9 cellular contexts compared by ENCODE assay signal in the genomic region with DNA sequence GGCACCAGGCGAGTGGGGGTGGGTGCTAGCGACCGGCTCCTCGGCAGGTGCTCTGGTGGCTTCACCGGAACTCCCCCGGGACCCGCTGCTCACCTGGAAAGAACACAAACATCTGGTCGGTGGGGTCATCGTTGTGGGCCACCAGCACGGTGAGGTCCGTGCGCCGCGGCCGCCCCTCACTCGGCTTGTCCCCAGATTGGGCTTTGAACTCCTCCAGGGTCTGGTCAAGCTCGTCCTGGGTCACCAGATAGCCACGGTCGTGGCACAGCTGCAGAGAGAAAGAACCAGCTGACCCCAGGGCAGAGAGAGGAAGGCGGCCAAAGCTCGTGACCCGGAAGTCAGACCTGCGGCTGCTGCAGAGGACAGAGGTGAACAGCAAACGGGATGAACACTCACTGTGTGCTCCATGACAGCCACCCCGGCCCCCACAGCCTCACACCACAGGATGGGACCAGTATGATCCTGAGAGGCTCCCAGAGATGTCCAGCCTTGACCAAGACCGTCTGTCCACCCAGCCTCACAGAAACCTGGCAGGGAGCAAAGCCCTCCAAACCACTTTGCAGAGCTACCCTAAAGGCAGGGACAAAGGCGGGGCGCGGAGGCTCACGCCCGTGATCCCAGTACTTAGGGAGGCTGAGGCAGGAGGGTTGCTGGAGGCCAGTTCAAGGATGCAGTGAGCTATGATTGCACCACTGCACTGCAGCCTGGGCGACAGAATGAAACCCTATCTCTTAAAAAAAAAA. TPM values are rescaled to one million over a fixed set of nuclear protein-coding genes. Genes with fewer than 3 reads are reported as not detected.
DNase-seq lines count a peak whose midpoint lies in the region; ATAC-seq, FAIRE-seq and TF ChIP-seq lines count a peak whose summit lies in the region.
"Had no signal": no experiment of that assay in that cellular context is flagged by ENCODE, and none has a peak within 500 bp of the region (broad histone marks: within the 10 kb centered on the region; RNA-seq: fewer than 3 reads in every experiment).

No MANE protein-coding gene starts in this region.

- H3K79me2 ChIP-seq in HepG2 (ENCODE audit: insufficient read depth, low read length): peaks cover 30% of the 10 kb centered on the region

- peak overlapping the region; percentile 89 for H3K4me2 ChIP-seq in HepG2 (ENCODE audit: low read depth, low read length)

- H3K4me1 Mint-ChIP-seq in activated CD4-positive, alpha-beta T cell treated with anti-CD3 and anti-CD28 coated beads, Interleukin-2, amount 10 ng/mL, durations not matched to agents 7 days and 5 days: peaks cover 48% of the 10 kb centered on the region

- peak overlapping the region; percentile 92 for H3K4me3 Mint-ChIP-seq in activated CD4-positive, alpha-beta T cell treated with anti-CD3 and anti-CD28 coated beads, Interleukin-2, amount 10 ng/mL, durations not matched to agents 7 days and 5 days

- peaks cover 12% of the 10 kb centered on the region for H3K36me3 Mint-ChIP-seq in activated CD4-positive, alpha-beta T cell treated with anti-CD3 and anti-CD28 coated beads, Interleukin-2, amount 10 ng/mL, durations not matched to agents 7 days and 5 days (ENCODE audit: low read depth)

- peak overlapping the region; percentile 71 for H3K27ac Mint-ChIP-seq in activated CD4-positive, alpha-beta T cell treated with anti-CD3 and anti-CD28 coated beads, Interleukin-2, amount 10 ng/mL, durations not matched to agents 7 days and 5 days

- POLR2A ChIA-PET in activated CD4-positive, alpha-beta T cell treated with anti-CD3 and anti-CD28 coated beads, Interleukin-2, amount 10 ng/mL, durations not matched to agents 7 days and 5 days (lab: Charles Lee): no interaction called here
- POLR2A ChIA-PET in HepG2 (lab: Yijun Ruan, JAX): interaction anchor here (0.7 to 2.6 kb wide), 9 partner anchors 9 to 68 kb away, joined by 3 to 9 read pairs (median 4); a partner anchor contains a TSS

- BruUV-seq in HepG2 (replicated peaks; lab: Mats Ljungman, UMichigan): no TSS peak

- DNase-seq in activated CD4-positive, alpha-beta T cell treated with anti-CD3 and anti-CD28 coated beads, Interleukin-2, amount 10 ng/mL, durations not matched to agents 7 days and 5 days: no peak
- DNase-seq in activated CD4-positive, alpha-beta T cell treated with anti-CD3 and anti-CD28 coated beads for 48 hours: no peak
- DNase-seq in ascending aorta (ENCODE audit: low spot score in 2 of 2) (no peak), HepG2 (ENCODE audit: low spot score) (peak; percentile 29), NCI-H82 treated with DMSO at 0.1 percent for 48 hours (lab: John Stamatoyannopoulos, UW; ENCODE audit: unreplicated experiment) (no peak)
- DNase-seq: DMS53 had no signal

- H3K27me3 Mint-ChIP-seq in activated CD4-positive, alpha-beta T cell treated with anti-CD3 and anti-CD28 coated beads, Interleukin-2, amount 10 ng/mL, durations not matched to agents 7 days and 5 days: no peaks in the 10 kb centered on the region

- intact Hi-C loops in ascending aorta (cut with DNase I) (loop anchor here (2.0 kb wide), 1 partner anchor 67 kb away; a partner anchor contains a TSS), HepG2 (cut with micrococcal nuclease; ENCODE audit: unreplicated experiment) (no loop called here)

- H2AFZ ChIP-seq in HepG2 (ENCODE audit: low read length): no peak overlapping the region

- H3K36me3 ChIP-seq in ascending aorta (peaks cover 22 to 28% of the 10 kb centered on the region in 2 donors), HepG2 (replicated peaks in 1 of 2; ENCODE audit: control insufficient read depth in 1 of 2, insufficient read depth in 2 of 2, low read length in 2 of 2) (peaks cover 12 to 28% of the 10 kb centered on the region in 2 experiments), thymus (ENCODE audit: control insufficient read depth, insufficient read depth) (peaks cover 43% of the 10 kb centered on the region)

- peak; percentile 4 for ATAC-seq in HepG2
- no peak for ATAC-seq in HG03095 (IDR thresholded peaks at IDR 0.05; ENCODE audit: unreplicated experiment)
- ATAC-seq in HG03196 (IDR thresholded peaks at IDR 0.05; ENCODE audit: unreplicated experiment): no peak

- FAIRE-seq in HepG2 (lab: Jason Lieb, UNC): no peak

- no peaks in the 10 kb centered on the region for H3K27me3 ChIP-seq in ascending aorta
- H3K27me3 ChIP-seq in HepG2 (ENCODE audit: control insufficient read depth in 1 of 2, insufficient read depth in 2 of 2, low read length in 2 of 2): no peaks in the 10 kb centered on the region; a peak in 1 of 5 replicates
- H3K27me3 ChIP-seq in thymus (ENCODE audit: control insufficient read depth, insufficient read depth): no peaks in the 10 kb centered on the region

- under 1% methylated on average over 26 of the region's 32 CpGs for WGBS in HepG2 (ENCODE audit: low lambda C conversion rate)
- WGBS in thymus: 86% methylated on average over 32 of the region's 32 CpGs

- TF ChIP-seq EP300 in HepG2 (IDR thresholded peaks at IDR 0.05; ENCODE audit: low read depth in 2 of 2, low read length in 2 of 2) (no peak), HepG2 (CRISPR knock-in tag; IDR thresholded peaks at IDR 0.05; ENCODE audit: borderline replicate concordance) (no peak)

- H3K9me3 ChIP-seq in ascending aorta: no peaks in the 10 kb centered on the region
- no peaks in the 10 kb centered on the region for H3K9me3 ChIP-seq in HepG2 (ENCODE audit: low read length)
- H3K9me3 ChIP-seq in thymus (ENCODE audit: control insufficient read depth): no peaks in the 10 kb centered on the region

- CTCF ChIA-PET in activated CD4-positive, alpha-beta T cell treated with anti-CD3 and anti-CD28 coated beads, Interleukin-2, amount 10 ng/mL, durations not matched to agents 7 days and 5 days (lab: Charles Lee): interaction anchor here (0.8 to 2.2 kb wide), 9 partner anchors 18 to 1211 kb away, joined by 3 to 8 read pairs (median 3); a partner anchor contains a TSS
- CTCF ChIA-PET in HepG2 (lab: Yijun Ruan, JAX; ENCODE audit: low intra/inter-chr PET ratio, low total read pairs): no interaction called here

- no peak for TF ChIP-seq RAD21 in HepG2 (CRISPR knock-in tag; IDR thresholded peaks at IDR 0.05)

- H3K27ac ChIP-seq in ascending aorta (no peak overlapping the region), HepG2 (ENCODE audit: extremely low read length, insufficient read depth, low read length) (peak overlapping the region; percentile 57), thymus (ENCODE audit: low read depth) (no peak overlapping the region)

- no peak for TF ChIP-seq POLR2A in HepG2 (IDR thresholded peaks at IDR 0.05; ENCODE audit: insufficient read depth in 1 of 2, low read depth in 2 of 2, low read length in 2 of 2)

- H3K9me3 Mint-ChIP-seq in activated CD4-positive, alpha-beta T cell treated with anti-CD3 and anti-CD28 coated beads, Interleukin-2, amount 10 ng/mL, durations not matched to agents 7 days and 5 days: peaks cover 3% of the 10 kb centered on the region

- H3K4me3 ChIP-seq in ascending aorta: peak overlapping the region; percentile 81 to 96
- H3K4me3 ChIP-seq in HepG2 (replicated peaks in 1 of 3; ENCODE audit: insufficient read depth in 1 of 3, low read depth in 2 of 3, low read length in 3 of 3): peak overlapping the region; percentile 91 to 99 (median 97)
- H3K4me3 ChIP-seq in thymus (ENCODE audit: low read length): peak overlapping the region; percentile 85

- H4K20me1 ChIP-seq in HepG2 (ENCODE audit: insufficient read depth, low read length): peaks cover 16% of the 10 kb centered on the region

- H3K4me1 ChIP-seq in ascending aorta (peaks cover 12 to 22% of the 10 kb centered on the region in 2 donors), HepG2 (ENCODE audit: insufficient read depth, low read length) (peaks cover 43% of the 10 kb centered on the region), thymus (ENCODE audit: control insufficient read depth, insufficient read depth, low read length) (peaks cover 13% of the 10 kb centered on the region)

- in situ Hi-C loops in HepG2 (cut with HindIII; ENCODE audit: extremely low pct_ligation_motif_present, low pct_unique_long_range_greater_than_20kb): no loop called here

- TF ChIP-seq CTCF in ascending aorta (IDR thresholded peaks at IDR 0.05): no peak
- TF ChIP-seq CTCF in HepG2 (CRISPR knock-in tag; IDR thresholded peaks at IDR 0.05): no peak

- peak overlapping the region; percentile 92 for H3K9ac ChIP-seq in HepG2 (ENCODE audit: insufficient read depth, low read depth, low read length)

RNA-seq across cellular contexts. Expression of a gene that starts 1.2 kb away (rescaled TPM):
- 100 to 1,000 TPM; 120 to 133 TPM for total RNA-seq in activated CD4-positive, alpha-beta T cell treated with anti-CD3 and anti-CD28 coated beads, Interleukin-2, amount 10 ng/mL, durations not matched to agents 7 days and 5 days
- 72.1 TPM for total RNA-seq in ascending aorta
- total RNA-seq in HepG2 (2016; rRNA removed; fragmentation: Illumina TruSeq; extraction: Trizol): 140 TPM in 2 replicates
- total RNA-seq in HepG2 (2016; cell fraction: cytosol; rRNA removed; fragmentation: Illumina TruSeq; extraction: Trizol; ENCODE audit: low read depth): 43.4 and 44.8 TPM in 2 replicates
- 135 and 141 TPM in 2 replicates for total RNA-seq in HepG2 (2016; cell fraction: insoluble cytoplasmic fraction; rRNA removed; fragmentation: Illumina TruSeq; extraction: Trizol)
- 89.0 and 92.5 TPM in 2 replicates for total RNA-seq in HepG2 (2016; cell fraction: membrane; rRNA removed; fragmentation: Illumina TruSeq; extraction: Trizol)
- total RNA-seq in HepG2 (2016; cell fraction: nucleus; rRNA removed; fragmentation: Illumina TruSeq; extraction: Trizol): 54.0 and 55.3 TPM in 2 replicates
- 272 and 305 TPM in 2 replicates for polyA plus RNA-seq in HepG2 (2011; rRNA removed)
- 222 and 337 TPM in 2 replicates for polyA plus RNA-seq in HepG2 (2011; cell fraction: cytosol; rRNA removed)
- 150 and 188 TPM in 2 replicates for polyA plus RNA-seq in HepG2 (2011; cell fraction: nucleus; rRNA removed)
- 201 and 222 TPM in 2 replicates for polyA plus RNA-seq in HepG2 (2012)
- 94.9 and 102 TPM in 2 replicates for polyA plus RNA-seq in HepG2 (2016; cell fraction: cytosol; fragmentation: Illumina TruSeq; extraction: Trizol; ENCODE audit: low read depth)
- polyA plus RNA-seq in HepG2 (2016; cell fraction: insoluble cytoplasmic fraction; fragmentation: Illumina TruSeq; extraction: Trizol; ENCODE audit: low read depth): 246 and 282 TPM in 2 replicates
- 145 and 159 TPM in 2 replicates for polyA plus RNA-seq in HepG2 (2016; cell fraction: membrane; fragmentation: Illumina TruSeq; extraction: Trizol; ENCODE audit: low read depth)
- polyA plus RNA-seq in HepG2 (2016; cell fraction: nucleus; fragmentation: Illumina TruSeq; extraction: Trizol; ENCODE audit: insufficient read depth, low read depth): 179 TPM in 2 replicates
- 343 and 389 TPM in 2 replicates for polyA minus RNA-seq in HepG2 (2011; rRNA and poly(A)+ RNA removed; ENCODE audit: low replicate concordance)
- polyA minus RNA-seq in HepG2 (2011; cell fraction: cytosol; rRNA and poly(A)+ RNA removed): 104 and 129 TPM in 2 replicates
- 39.5 and 42.0 TPM in 2 replicates for polyA minus RNA-seq in HepG2 (2011; cell fraction: nucleus; rRNA and poly(A)+ RNA removed)
- 84.0 TPM for polyA plus RNA-seq in thymus

RNA-seq across cellular contexts. Expression of a gene that starts 9.8 kb away (rescaled TPM):
- 100 to 1,000 TPM; 106 to 114 TPM for total RNA-seq in activated CD4-positive, alpha-beta T cell treated with anti-CD3 and anti-CD28 coated beads, Interleukin-2, amount 10 ng/mL, durations not matched to agents 7 days and 5 days
- total RNA-seq in ascending aorta (348 TPM), HepG2 (2016; rRNA removed; fragmentation: Illumina TruSeq; extraction: Trizol) (426 and 535 TPM in 2 replicates)
- total RNA-seq in HepG2 (2016; cell fraction: cytosol; rRNA removed; fragmentation: Illumina TruSeq; extraction: Trizol; ENCODE audit: low read depth): 2,785 and 3,522 TPM in 2 replicates
- 340 and 561 TPM in 2 replicates for total RNA-seq in HepG2 (2016; cell fraction: insoluble cytoplasmic fraction; rRNA removed; fragmentation: Illumina TruSeq; extraction: Trizol)
- 1,902 and 2,313 TPM in 2 replicates for total RNA-seq in HepG2 (2016; cell fraction: membrane; rRNA removed; fragmentation: Illumina TruSeq; extraction: Trizol)
- 168 and 177 TPM in 2 replicates for total RNA-seq in HepG2 (2016; cell fraction: nucleus; rRNA removed; fragmentation: Illumina TruSeq; extraction: Trizol)
- polyA plus RNA-seq in HepG2 (2011; rRNA removed) (613 and 728 TPM in 2 replicates), thymus (546 TPM)
- 837 and 1,257 TPM in 2 replicates for polyA plus RNA-seq in HepG2 (2011; cell fraction: cytosol; rRNA removed)
- polyA plus RNA-seq in HepG2 (2011; cell fraction: nucleus; rRNA removed): 557 and 562 TPM in 2 replicates
- 539 and 705 TPM in 2 replicates for polyA plus RNA-seq in HepG2 (2012)
- polyA plus RNA-seq in HepG2 (2016; cell fraction: cytosol; fragmentation: Illumina TruSeq; extraction: Trizol; ENCODE audit: low read depth): 3,701 and 4,930 TPM in 2 replicates
- 454 and 583 TPM in 2 replicates for polyA plus RNA-seq in HepG2 (2016; cell fraction: insoluble cytoplasmic fraction; fragmentation: Illumina TruSeq; extraction: Trizol; ENCODE audit: low read depth)
- 2,313 and 2,706 TPM in 2 replicates for polyA plus RNA-seq in HepG2 (2016; cell fraction: membrane; fragmentation: Illumina TruSeq; extraction: Trizol; ENCODE audit: low read depth)
- polyA plus RNA-seq in HepG2 (2016; cell fraction: nucleus; fragmentation: Illumina TruSeq; extraction: Trizol; ENCODE audit: insufficient read depth, low read depth): 387 and 420 TPM in 2 replicates
- polyA minus RNA-seq in HepG2 (2011; rRNA and poly(A)+ RNA removed; ENCODE audit: low replicate concordance): 195 and 435 TPM in 2 replicates
- 211 and 241 TPM in 2 replicates for polyA minus RNA-seq in HepG2 (2011; cell fraction: cytosol; rRNA and poly(A)+ RNA removed)
- polyA minus RNA-seq in HepG2 (2011; cell fraction: nucleus; rRNA and poly(A)+ RNA removed): 51.6 and 73.4 TPM in 2 replicates

RNA-seq across cellular contexts. Expression of a gene that starts 27.0 kb away (rescaled TPM):
- total RNA-seq in activated CD4-positive, alpha-beta T cell treated with anti-CD3 and anti-CD28 coated beads, Interleukin-2, amount 10 ng/mL, durations not matched to agents 7 days and 5 days: 100 to 1,000 TPM; 487 to 570 TPM
- total RNA-seq in ascending aorta (66.5 TPM), HepG2 (2016; rRNA removed; fragmentation: Illumina TruSeq; extraction: Trizol) (0.48 and 0.84 TPM in 2 replicates)
- 0.35 and 0.51 TPM in 2 replicates for total RNA-seq in HepG2 (2016; cell fraction: cytosol; rRNA removed; fragmentation: Illumina TruSeq; extraction: Trizol; ENCODE audit: low read depth)
- 0.16 and 0.50 TPM in 2 replicates for total RNA-seq in HepG2 (2016; cell fraction: insoluble cytoplasmic fraction; rRNA removed; fragmentation: Illumina TruSeq; extraction: Trizol)
- total RNA-seq in HepG2 (2016; cell fraction: membrane; rRNA removed; fragmentation: Illumina TruSeq; extraction: Trizol): 0.38 and 0.40 TPM in 2 replicates
- 0.28 and 0.63 TPM in 2 replicates for total RNA-seq in HepG2 (2016; cell fraction: nucleus; rRNA removed; fragmentation: Illumina TruSeq; extraction: Trizol)
- polyA plus RNA-seq in HepG2 (2011; rRNA removed) (32.0 and 40.3 TPM in 2 replicates), thymus (295 TPM)
- polyA plus RNA-seq in HepG2 (2011; cell fraction: cytosol; rRNA removed): 17.7 and 31.9 TPM in 2 replicates
- 222 and 325 TPM in 2 replicates for polyA plus RNA-seq in HepG2 (2011; cell fraction: nucleus; rRNA removed)
- 21.8 and 23.4 TPM in 2 replicates for polyA plus RNA-seq in HepG2 (2012)
- not detected in 2 replicates for polyA plus RNA-seq in HepG2 (2016; cell fraction: cytosol; fragmentation: Illumina TruSeq; extraction: Trizol; ENCODE audit: low read depth)
- 0.41 and 0.69 TPM in 2 replicates for polyA plus RNA-seq in HepG2 (2016; cell fraction: insoluble cytoplasmic fraction; fragmentation: Illumina TruSeq; extraction: Trizol; ENCODE audit: low read depth)
- polyA plus RNA-seq in HepG2 (2016; cell fraction: membrane; fragmentation: Illumina TruSeq; extraction: Trizol; ENCODE audit: low read depth): not detected in 2 replicates
- 1.5 TPM in 2 replicates for polyA plus RNA-seq in HepG2 (2016; cell fraction: nucleus; fragmentation: Illumina TruSeq; extraction: Trizol; ENCODE audit: insufficient read depth, low read depth)
- polyA minus RNA-seq in HepG2 (2011; rRNA and poly(A)+ RNA removed; ENCODE audit: low replicate concordance): 18.3 and 37.9 TPM in 2 replicates
- 19.3 and 20.1 TPM in 2 replicates for polyA minus RNA-seq in HepG2 (2011; cell fraction: cytosol; rRNA and poly(A)+ RNA removed)
- polyA minus RNA-seq in HepG2 (2011; cell fraction: nucleus; rRNA and poly(A)+ RNA removed): 25.0 and 29.0 TPM in 2 replicates

RNA-seq across cellular contexts. Expression of a gene that starts 54.1 kb away (rescaled TPM):
- total RNA-seq in activated CD4-positive, alpha-beta T cell treated with anti-CD3 and anti-CD28 coated beads, Interleukin-2, amount 10 ng/mL, durations not matched to agents 7 days and 5 days: 10 to 100 TPM; 75.9 to 87.5 TPM
- total RNA-seq in ascending aorta (96.6 TPM), HepG2 (2016; rRNA removed; fragmentation: Illumina TruSeq; extraction: Trizol) (1.3 and 4.4 TPM in 2 replicates)
- 3.4 and 3.5 TPM in 2 replicates for total RNA-seq in HepG2 (2016; cell fraction: cytosol; rRNA removed; fragmentation: Illumina TruSeq; extraction: Trizol; ENCODE audit: low read depth)
- total RNA-seq in HepG2 (2016; cell fraction: insoluble cytoplasmic fraction; rRNA removed; fragmentation: Illumina TruSeq; extraction: Trizol): 2.5 and 6.4 TPM in 2 replicates
- 1.7 and 2.0 TPM in 2 replicates for total RNA-seq in HepG2 (2016; cell fraction: membrane; rRNA removed; fragmentation: Illumina TruSeq; extraction: Trizol)
- total RNA-seq in HepG2 (2016; cell fraction: nucleus; rRNA removed; fragmentation: Illumina TruSeq; extraction: Trizol): 7.8 and 9.7 TPM in 2 replicates
- polyA plus RNA-seq in HepG2 (2011; rRNA removed) (32.4 and 41.2 TPM in 2 replicates), thymus (315 TPM)
- polyA plus RNA-seq in HepG2 (2011; cell fraction: cytosol; rRNA removed): 27.7 and 35.9 TPM in 2 replicates
- polyA plus RNA-seq in HepG2 (2011; cell fraction: nucleus; rRNA removed): 316 and 410 TPM in 2 replicates
- polyA plus RNA-seq in HepG2 (2012): 29.1 and 29.7 TPM in 2 replicates
- polyA plus RNA-seq in HepG2 (2016; cell fraction: cytosol; fragmentation: Illumina TruSeq; extraction: Trizol; ENCODE audit: low read depth): 0.23 and 0.72 TPM in 2 replicates
- 1.6 and 2.2 TPM in 2 replicates for polyA plus RNA-seq in HepG2 (2016; cell fraction: insoluble cytoplasmic fraction; fragmentation: Illumina TruSeq; extraction: Trizol; ENCODE audit: low read depth)
- polyA plus RNA-seq in HepG2 (2016; cell fraction: membrane; fragmentation: Illumina TruSeq; extraction: Trizol; ENCODE audit: low read depth): 0.54 and 0.71 TPM in 2 replicates
- polyA plus RNA-seq in HepG2 (2016; cell fraction: nucleus; fragmentation: Illumina TruSeq; extraction: Trizol; ENCODE audit: insufficient read depth, low read depth): 25.9 and 28.7 TPM in 2 replicates
- polyA minus RNA-seq in HepG2 (2011; rRNA and poly(A)+ RNA removed; ENCODE audit: low replicate concordance): 20.1 and 68.5 TPM in 2 replicates
- polyA minus RNA-seq in HepG2 (2011; cell fraction: cytosol; rRNA and poly(A)+ RNA removed): 20.8 and 23.1 TPM in 2 replicates
- 41.6 and 44.5 TPM in 2 replicates for polyA minus RNA-seq in HepG2 (2011; cell fraction: nucleus; rRNA and poly(A)+ RNA removed)

Comparison
In these comparisons a context has a peak if more than half of its experiments do, and no peak if none do; other contexts are left out.
1. RNA of a gene that starts 27.0 kb away (total RNA-seq): 487 to 570 TPM in activated CD4-positive, alpha-beta T cell treated with anti-CD3 and anti-CD28 coated beads, Interleukin-2, amount 10 ng/mL, durations not matched to agents 7 days and 5 days and 66.5 TPM in ascending aorta (single experiment); 0.16 to 0.84 TPM in HepG2; every median in the first group is over 10 times any median in the second.
2. Peak in every context shown above with its lines, with median percentiles within 50 percentile points of each other: H3K4me3 ChIP-seq.